Comparison of ENCODE assay signal across 1 cellular context in the genomic region with DNA sequence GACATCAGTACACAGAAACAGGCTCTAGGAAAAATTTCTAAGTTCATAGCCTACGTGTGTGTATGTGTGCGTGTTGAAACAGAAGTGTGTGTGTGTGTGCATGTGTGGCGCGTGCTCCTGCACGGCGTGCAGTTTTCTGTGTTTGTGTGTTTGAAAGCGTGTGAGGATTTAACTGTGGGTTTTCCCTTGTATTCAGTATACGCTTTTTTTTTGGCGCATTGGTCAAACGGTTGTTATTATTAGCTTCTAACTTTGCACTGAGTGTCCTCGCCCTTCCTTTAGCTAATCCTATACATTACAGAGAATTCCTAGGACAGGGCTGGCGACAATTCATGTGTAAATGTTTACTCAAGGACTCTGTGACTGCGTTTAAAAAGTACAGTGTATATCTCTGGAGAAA.
TF ChIP-seq lines count a peak whose summit lies in the region.

No MANE protein-coding gene starts in this region.

TF ChIP-seq in IMR-90, 13 proteins besides CTCF, POLR2A, EP300 and RAD21:
- TF ChIP-seq SMC3 (IDR thresholded peaks at IDR 0.05; ENCODE audit: low read depth, low read length) (no peak), FOS (IDR thresholded peaks at IDR 0.05; ENCODE audit: low read depth, low read length) (no peak), BHLHE40 (IDR thresholded peaks at IDR 0.05; ENCODE audit: low read depth, low read length) (no peak), CHD1 (IDR thresholded peaks at IDR 0.05; ENCODE audit: low read depth, low read length) (no peak), CEBPB (IDR thresholded peaks at IDR 0.05; ENCODE audit: low read depth, low read length) (no peak), MAFK (IDR thresholded peaks at IDR 0.05; ENCODE audit: low read depth, low read length) (no peak), MAZ (IDR thresholded peaks at IDR 0.05; ENCODE audit: borderline replicate concordance, low read depth, low read length) (no peak), NFE2L2 (IDR thresholded peaks at IDR 0.05; ENCODE audit: low read depth, low read length) (no peak), RCOR1 (IDR thresholded peaks at IDR 0.05; ENCODE audit: insufficient replicate concordance, low read length) (no peak), MXI1 (IDR thresholded peaks at IDR 0.05; ENCODE audit: borderline replicate concordance, low read depth, low read length) (no peak), RFX5 (IDR thresholded peaks at IDR 0.05; ENCODE audit: low read depth, low read length) (no peak)
- TF ChIP-seq, protein P1, sequence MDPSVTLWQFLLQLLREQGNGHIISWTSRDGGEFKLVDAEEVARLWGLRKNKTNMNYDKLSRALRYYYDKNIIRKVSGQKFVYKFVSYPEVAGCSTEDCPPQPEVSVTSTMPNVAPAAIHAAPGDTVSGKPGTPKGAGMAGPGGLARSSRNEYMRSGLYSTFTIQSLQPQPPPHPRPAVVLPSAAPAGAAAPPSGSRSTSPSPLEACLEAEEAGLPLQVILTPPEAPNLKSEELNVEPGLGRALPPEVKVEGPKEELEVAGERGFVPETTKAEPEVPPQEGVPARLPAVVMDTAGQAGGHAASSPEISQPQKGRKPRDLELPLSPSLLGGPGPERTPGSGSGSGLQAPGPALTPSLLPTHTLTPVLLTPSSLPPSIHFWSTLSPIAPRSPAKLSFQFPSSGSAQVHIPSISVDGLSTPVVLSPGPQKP (IDR thresholded peaks at IDR 0.05; ENCODE audit: borderline replicate concordance, low read depth, low read length), result no peak
- TF ChIP-seq, protein P2, sequence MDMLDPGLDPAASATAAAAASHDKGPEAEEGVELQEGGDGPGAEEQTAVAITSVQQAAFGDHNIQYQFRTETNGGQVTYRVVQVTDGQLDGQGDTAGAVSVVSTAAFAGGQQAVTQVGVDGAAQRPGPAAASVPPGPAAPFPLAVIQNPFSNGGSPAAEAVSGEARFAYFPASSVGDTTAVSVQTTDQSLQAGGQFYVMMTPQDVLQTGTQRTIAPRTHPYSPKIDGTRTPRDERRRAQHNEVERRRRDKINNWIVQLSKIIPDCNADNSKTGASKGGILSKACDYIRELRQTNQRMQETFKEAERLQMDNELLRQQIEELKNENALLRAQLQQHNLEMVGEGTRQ (IDR thresholded peaks at IDR 0.05; ENCODE audit: low read depth, low read length), result no peak
